ENCODE assay signal across 1 cellular context in the genomic region with DNA sequence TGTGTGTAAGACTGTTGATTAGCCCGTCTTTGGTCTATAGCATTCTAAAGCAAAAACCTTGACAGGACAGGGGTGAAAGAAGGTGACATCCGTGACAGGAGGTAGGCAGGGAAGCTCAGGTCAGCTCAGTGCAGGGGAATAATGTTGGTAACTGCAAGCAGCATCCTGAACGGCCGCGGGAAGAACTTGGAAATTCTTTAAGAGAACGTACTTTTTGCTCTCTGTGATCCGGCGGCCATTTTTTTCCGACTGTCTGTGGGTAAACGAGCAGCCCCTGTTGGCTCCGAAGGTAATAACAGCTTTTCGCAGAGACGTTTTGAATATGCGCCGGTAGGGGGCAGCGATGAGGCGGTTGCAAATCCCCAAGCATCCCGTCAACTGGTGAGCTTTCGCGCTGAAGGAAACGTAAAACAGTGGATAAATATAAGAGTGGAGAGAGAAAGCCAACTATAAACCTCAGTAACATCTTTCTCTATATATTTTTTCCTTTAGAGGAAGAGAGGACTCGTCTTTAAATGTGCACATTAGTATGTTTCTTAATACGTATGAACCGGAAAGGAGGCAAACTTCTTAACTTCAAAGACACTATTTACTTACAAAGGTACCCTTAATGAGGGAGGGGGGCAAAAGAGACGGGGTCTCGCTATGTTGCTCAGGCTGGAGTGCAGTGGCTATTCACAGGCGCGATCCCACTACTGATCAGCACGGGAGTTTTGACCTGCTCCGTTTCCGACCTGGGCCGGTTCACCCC.
TF ChIP-seq lines count a peak whose summit lies in the region.

No MANE protein-coding gene starts in this region.

TF ChIP-seq in WTC11, 78 proteins besides CTCF, POLR2A, EP300 and RAD21 (continued from another document):
- no peak for TF ChIP-seq STAT6 (CRISPR knock-in tag; conservative IDR thresholded peaks at IDR 0.05; ENCODE audit: low read depth)
- no peak for TF ChIP-seq ZNF219 (CRISPR knock-in tag; IDR thresholded peaks at IDR 0.05; ENCODE audit: borderline replicate concordance)
- TF ChIP-seq NFATC4 (CRISPR knock-in tag; IDR thresholded peaks at IDR 0.05) = 0 out of 2 replicates have a peak, but pooled peaks have one; percentile 9
- no peak for TF ChIP-seq ESRRA (CRISPR knock-in tag; IDR thresholded peaks at IDR 0.05; ENCODE audit: borderline replicate concordance)
- TF ChIP-seq HMGXB4 (CRISPR knock-in tag; IDR thresholded peaks at IDR 0.05) = peak; percentile 48; the same call in 1 of the 2 replicates
